Comparison of ENCODE assay signal across 25 cellular contexts in genomic region chr9:135879237-135879601, GRCh38.
"Had no signal": no experiment of that assay in that cellular context is flagged by ENCODE, and none has a peak within 500 bp of the region (broad histone marks: within the 10 kb centered on the region; RNA-seq: fewer than 3 reads in every experiment).

No MANE protein-coding gene starts in this region.

- H3K4me1 ChIP-seq: breast epithelium had no signal

- H3K27me3 Mint-ChIP-seq: activated CD4-positive, alpha-beta T cell treated with anti-CD3 and anti-CD28 coated beads for 36 hours; activated CD8-positive, alpha-beta memory T cell treated with anti-CD3 and anti-CD28 coated beads, Interleukin-2, amount 10 ng/mL, durations not matched to agents 7 days and 5 days; activated naive CD8-positive, alpha-beta T cell treated with anti-CD3 and anti-CD28 coated beads for 36 hours; naive B cell had no signal

- H3K9me3 ChIP-seq: breast epithelium, esophagus squamous epithelium, gastrocnemius medialis, tibial nerve had no signal

- H3K36me3 Mint-ChIP-seq: naive B cell had no signal

- H3K27ac Mint-ChIP-seq: activated CD4-positive, alpha-beta T cell treated with anti-CD3 and anti-CD28 coated beads for 36 hours; activated CD8-positive, alpha-beta memory T cell treated with anti-CD3 and anti-CD28 coated beads, Interleukin-2, amount 10 ng/mL, durations not matched to agents 7 days and 5 days; activated CD8-positive, alpha-beta T cell treated with anti-CD3 and anti-CD28 coated beads, Interleukin-2, amount 10 ng/mL, durations not matched to agents 7 days and 5 days; activated naive CD4-positive, alpha-beta T cell treated with anti-CD3 and anti-CD28 coated beads for 36 hours; activated naive CD8-positive, alpha-beta T cell treated with anti-CD3 and anti-CD28 coated beads for 36 hours had no signal

- ATAC-seq: activated CD8-positive, alpha-beta memory T cell treated with anti-CD3 and anti-CD28 coated beads, Interleukin-2, amount 10 ng/mL, durations not matched to agents 7 days and 5 days; activated CD8-positive, alpha-beta T cell treated with anti-CD3 and anti-CD28 coated beads, Interleukin-2, amount 10 ng/mL, durations not matched to agents 7 days and 5 days had no signal

- H3K4me1 Mint-ChIP-seq: mesothelial cell of epicardium had no signal

- H3K9me3 Mint-ChIP-seq: activated naive CD4-positive, alpha-beta T cell treated with anti-CD3 and anti-CD28 coated beads for 36 hours; activated naive CD8-positive, alpha-beta T cell treated with anti-CD3 and anti-CD28 coated beads for 36 hours; mesothelial cell of epicardium; naive B cell; neural crest cell had no signal

- H3K27me3 ChIP-seq: breast epithelium, esophagus squamous epithelium, gastrocnemius medialis, hepatocyte, tibial nerve had no signal

- H3K4me3 Mint-ChIP-seq: activated CD4-positive, alpha-beta T cell treated with anti-CD3 and anti-CD28 coated beads for 36 hours; activated CD8-positive, alpha-beta memory T cell treated with anti-CD3 and anti-CD28 coated beads, Interleukin-2, amount 10 ng/mL, durations not matched to agents 7 days and 5 days; activated CD8-positive, alpha-beta T cell treated with anti-CD3 and anti-CD28 coated beads, Interleukin-2, amount 10 ng/mL, durations not matched to agents 7 days and 5 days; activated naive CD4-positive, alpha-beta T cell treated with anti-CD3 and anti-CD28 coated beads for 36 hours; activated naive CD8-positive, alpha-beta T cell treated with anti-CD3 and anti-CD28 coated beads for 36 hours; mesothelial cell of epicardium; naive B cell; neural crest cell had no signal

- H3K27ac ChIP-seq: breast epithelium, epithelial cell of prostate, esophagus squamous epithelium, hepatocyte, tibial nerve had no signal

- H3K36me3 ChIP-seq: breast epithelium had no signal

- H2AFZ ChIP-seq: hepatocyte had no signal

- H3K4me3 ChIP-seq: breast epithelium, esophagus squamous epithelium, gastrocnemius medialis, hepatocyte, tibial nerve had no signal

- H3K4me2 ChIP-seq: hepatocyte had no signal

- DNase-seq: activated CD4-positive, alpha-beta T cell treated with anti-CD3 and anti-CD28 coated beads for 36 hours; activated CD4-positive, CD25-positive, alpha-beta regulatory T cell; activated CD8-positive, alpha-beta memory T cell treated with anti-CD3 and anti-CD28 coated beads, Interleukin-2, amount 10 ng/mL, durations not matched to agents 7 days and 5 days; activated CD8-positive, alpha-beta T cell treated with anti-CD3 and anti-CD28 coated beads, Interleukin-2, amount 10 ng/mL, durations not matched to agents 7 days and 5 days; activated effector memory CD4-positive, alpha-beta T cell treated with anti-CD3 and anti-CD28 coated beads, Interleukin-2, amount 50 U/mL, for 16 hours; activated naive CD4-positive, alpha-beta T cell treated with anti-CD3 and anti-CD28 coated beads for 36 hours; activated naive CD8-positive, alpha-beta T cell treated with anti-CD3 and anti-CD28 coated beads for 36 hours; amniotic stem cell; central memory CD4-positive, alpha-beta T cell; effector CD8-positive, alpha-beta T cell; esophagus squamous epithelium; islet precursor cell; left ventricle myocardium superior; naive B cell; nucleus accumbens; right cardiac atrium; stimulated activated CD4-positive, alpha-beta T cell treated with anti-CD3 and anti-CD28 coated beads, Interleukin-2, amount 100 ng/mL, for 48 hours; stimulated activated naive CD4-positive, alpha-beta T cell treated with Interleukin-2 at 50 U/mL for 16 hours had no signal
